ENCODE assay signal across 1 cellular context in the genomic region with DNA sequence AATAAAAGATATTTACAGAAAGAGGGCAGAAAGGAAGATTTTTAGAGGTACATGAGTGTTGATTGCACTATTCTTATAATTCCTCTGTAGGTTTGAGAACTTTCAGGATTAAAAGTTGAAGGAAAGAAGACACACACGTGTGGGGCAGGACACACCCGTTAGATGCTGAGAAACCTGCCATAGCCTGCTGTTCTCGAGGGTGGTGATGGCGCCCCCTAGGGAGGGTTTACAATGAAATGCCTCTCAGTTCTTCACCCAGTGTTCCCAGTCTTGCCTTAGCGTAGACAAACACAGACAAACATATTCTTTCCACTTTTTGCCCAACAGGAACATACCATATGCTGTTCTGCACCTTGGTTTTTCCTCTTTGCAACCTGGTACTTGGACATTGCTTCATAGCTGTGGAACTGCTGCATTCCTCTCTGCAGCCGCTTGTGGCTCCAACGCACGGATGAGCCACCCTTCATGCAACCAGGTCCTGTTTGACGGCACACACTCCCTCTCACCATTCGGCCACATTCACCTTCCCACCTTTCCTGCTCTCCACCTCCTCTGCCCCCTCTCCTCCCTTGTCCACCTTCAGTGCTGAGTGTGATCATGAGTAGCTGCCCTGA.
TF ChIP-seq lines count a peak whose summit lies in the region.

No MANE protein-coding gene starts in this region.

TF ChIP-seq in IMR-90, 13 proteins besides CTCF, POLR2A, EP300 and RAD21:
- TF ChIP-seq SMC3 (IDR thresholded peaks at IDR 0.05; ENCODE audit: low read depth, low read length) (0 out of 2 replicates have a peak, but pooled peaks have one; percentile 4), BHLHE40 (IDR thresholded peaks at IDR 0.05; ENCODE audit: low read depth, low read length) (no peak)
TF ChIP-seq in IMR-90: peak in this region for 1.
